In genomic region chrX:154967603-154968002, GRCh38 we compare ENCODE assay signal across 22 cellular contexts. TPM values are rescaled to one million over a fixed set of nuclear protein-coding genes. Genes with fewer than 3 reads are reported as not detected.
DNase-seq lines count a peak whose midpoint lies in the region; ATAC-seq and TF ChIP-seq lines count a peak whose summit lies in the region.
"Had no signal": no experiment of that assay in that cellular context is flagged by ENCODE, and none has a peak within 500 bp of the region (broad histone marks: within the 10 kb centered on the region; RNA-seq: fewer than 3 reads in every experiment).

No MANE protein-coding gene starts in this region.

- no peaks in the 10 kb centered on the region for H4K20me1 ChIP-seq in GM23338 (replicated peaks; ENCODE audit: insufficient read depth)

- ATAC-seq in RWPE2 (ENCODE audit: low read depth): peak; percentile 53; the same call in 2 of the 3 replicates
- ATAC-seq in GM23338: no peak
- ATAC-seq in HG02571 (IDR thresholded peaks at IDR 0.05; ENCODE audit: unreplicated experiment): no peak
- ATAC-seq: activated T-cell treated with anti-CD3 and anti-CD28 coated beads, Interleukin-2, amount 50 U/mL, for 72 hours; heart left ventricle; left lobe of liver; T-cell had no signal

- peaks cover 6% of the 10 kb centered on the region for H3K4me1 ChIP-seq in RWPE2 (ENCODE audit: insufficient read depth, poor library complexity, severe bottlenecking)
- no peaks in the 10 kb centered on the region for H3K4me1 ChIP-seq in GM23338 (ENCODE audit: insufficient read depth)
- H3K4me1 ChIP-seq: ascending aorta, heart left ventricle, spleen had no signal

- DNase-seq in DMS53 (lab: John Stamatoyannopoulos, UW): peak; percentile 19
- no peak for DNase-seq in DMS53 treated with DMSO at 0.1 percent for 48 hours (lab: John Stamatoyannopoulos, UW; ENCODE audit: unreplicated experiment)
- no peak for DNase-seq in RWPE2 (ENCODE audit: low spot score)
- DNase-seq in foreskin fibroblast: peak; percentile 2
- no peak for DNase-seq in GM23338 (ENCODE audit: low spot score)
- no peak for DNase-seq in mesenteric fat pad (ENCODE audit: low spot score)
- DNase-seq in activated CD8-positive, alpha-beta memory T cell treated with anti-CD3 and anti-CD28 coated beads for 24 hours: no peak
- DNase-seq: activated CD4-positive, alpha-beta T cell treated with anti-CD3 and anti-CD28 coated beads for 1 hour; activated naive CD4-positive, alpha-beta T cell treated with anti-CD3 and anti-CD28 coated beads, Interleukin-2, amount 10 ng/mL, durations not matched to agents 7 days and 5 days; activated T-cell treated with anti-CD3 and anti-CD28 coated beads, Interleukin-2, amount 50 U/mL, for 72 hours; effector memory CD4-positive, alpha-beta T cell; heart left ventricle; NCI-H1105 treated with DMSO at 0.1 percent for 48 hours; NCI-H510A treated with DMSO at 0.1 percent for 48 hours; Right ventricle myocardium superior; spleen; T-cell had no signal

- no peak overlapping the region for H3K27ac ChIP-seq in RWPE2 (ENCODE audit: poor library complexity, severe bottlenecking)
- H3K27ac ChIP-seq in GM23338 (ENCODE audit: low read depth): no peak overlapping the region
- H3K27ac ChIP-seq: 22Rv1, ascending aorta, heart left ventricle, spleen had no signal

- TF ChIP-seq CTCF in RWPE2 (IDR thresholded peaks at IDR 0.05; ENCODE audit: poor library complexity, severe bottlenecking): no peak
- no peak for TF ChIP-seq CTCF in foreskin fibroblast (IDR thresholded peaks at IDR 0.05; ENCODE audit: low read depth, low read length)
- no peak for TF ChIP-seq CTCF in GM23338 (conservative IDR thresholded peaks at IDR 0.05; ENCODE audit: low read depth in 2 of 2)

- H3K79me2 ChIP-seq in GM23338 (replicated peaks; ENCODE audit: insufficient read depth): no peaks in the 10 kb centered on the region

- no peak overlapping the region for H3K4me2 ChIP-seq in GM23338

- H3K27me3 Mint-ChIP-seq in GM23338 (ENCODE audit: insufficient read depth, low read depth, poor library complexity): no peaks in the 10 kb centered on the region

- no peak overlapping the region for H3K4me3 Mint-ChIP-seq in GM23338
- H3K4me3 Mint-ChIP-seq: activated naive CD4-positive, alpha-beta T cell treated with anti-CD3 and anti-CD28 coated beads, Interleukin-2, amount 10 ng/mL, durations not matched to agents 7 days and 5 days; activated T-cell treated with anti-CD3 and anti-CD28 coated beads, Interleukin-2, amount 50 U/mL, for 72 hours; neural crest cell; T-cell had no signal

- H3K36me3 ChIP-seq in RWPE2 (ENCODE audit: low read depth) (no peaks in the 10 kb centered on the region), GM23338 (ENCODE audit: insufficient read depth) (no peaks in the 10 kb centered on the region)
- H3K36me3 ChIP-seq: ascending aorta, spleen had no signal

- no peaks in the 10 kb centered on the region for H3K27me3 ChIP-seq in RWPE2 (ENCODE audit: insufficient read depth, poor library complexity, severe bottlenecking)
- H3K27me3 ChIP-seq in GM23338 (ENCODE audit: insufficient read depth): no peaks in the 10 kb centered on the region
- H3K27me3 ChIP-seq: ascending aorta, heart left ventricle, spleen had no signal

- H2AFZ ChIP-seq in GM23338: no peak overlapping the region

- H3F3A ChIP-seq in GM23338 (replicated peaks; ENCODE audit: low read depth): no peaks in the 10 kb centered on the region

- H3K9me3 ChIP-seq in RWPE2 (ENCODE audit: severe bottlenecking): no peaks in the 10 kb centered on the region
- H3K9me3 ChIP-seq: heart left ventricle, spleen had no signal

- H3K36me3 Mint-ChIP-seq in GM23338 (ENCODE audit: low read depth): no peaks in the 10 kb centered on the region
- H3K36me3 Mint-ChIP-seq: activated naive CD4-positive, alpha-beta T cell treated with anti-CD3 and anti-CD28 coated beads, Interleukin-2, amount 10 ng/mL, durations not matched to agents 7 days and 5 days; T-cell had no signal

- H3K9me2 ChIP-seq in GM23338 (ENCODE audit: insufficient read depth): no peaks in the 10 kb centered on the region

- no peaks in the 10 kb centered on the region for H3K9me3 Mint-ChIP-seq in GM23338
- H3K9me3 Mint-ChIP-seq: activated naive CD4-positive, alpha-beta T cell treated with anti-CD3 and anti-CD28 coated beads, Interleukin-2, amount 10 ng/mL, durations not matched to agents 7 days and 5 days; T-cell had no signal

- H3K4me1 Mint-ChIP-seq in GM23338: no peaks in the 10 kb centered on the region
- H3K4me1 Mint-ChIP-seq: activated naive CD4-positive, alpha-beta T cell treated with anti-CD3 and anti-CD28 coated beads, Interleukin-2, amount 10 ng/mL, durations not matched to agents 7 days and 5 days; neural crest cell; T-cell had no signal

- H3K4me3 ChIP-seq in RWPE2 (ENCODE audit: severe bottlenecking): no peak overlapping the region
- no peak overlapping the region for H3K4me3 ChIP-seq in foreskin fibroblast (ENCODE audit: low read depth in 1 of 2, low read length in 2 of 2)
- H3K4me3 ChIP-seq in GM23338: no peak overlapping the region
- H3K4me3 ChIP-seq: ascending aorta, heart left ventricle, spleen had no signal

- H3K27ac Mint-ChIP-seq in GM23338: no peak overlapping the region
- H3K27ac Mint-ChIP-seq: activated naive CD4-positive, alpha-beta T cell treated with anti-CD3 and anti-CD28 coated beads, Interleukin-2, amount 10 ng/mL, durations not matched to agents 7 days and 5 days; activated T-cell treated with anti-CD3 and anti-CD28 coated beads, Interleukin-2, amount 50 U/mL, for 72 hours; T-cell had no signal

TF ChIP-seq in GM23338, 12 proteins besides CTCF, POLR2A, EP300 and RAD21 (continues in another document):
- TF ChIP-seq ZNF462 (CRISPR knock-in tag; IDR thresholded peaks at IDR 0.05) (no peak), NANOG (IDR thresholded peaks at IDR 0.05; ENCODE audit: borderline replicate concordance) (no peak), STAT1 (IDR thresholded peaks at IDR 0.05; ENCODE audit: unreplicated experiment) (no peak), EZH2 (IDR thresholded peaks at IDR 0.05; ENCODE audit: low read depth, unreplicated experiment) (no peak), CREB1 (CRISPR knock-in tag; IDR thresholded peaks at IDR 0.05; ENCODE audit: low read depth) (no peak)

RNA-seq across cellular contexts. Expression of gene F8, which starts 54.9 kb away (rescaled TPM):
- total RNA-seq in GM23338 (2014; rRNA removed; shearing (Covaris generic)): 1.8 and 2.9 TPM in 2 replicates
- 0.63 and 0.70 TPM in 2 replicates for polyA plus RNA-seq in GM23338 (2016; fragmentation: Nextera tagmentation; extraction: Ambion mirVana)
- 43.5 TPM for total RNA-seq in mesenteric fat pad

RNA-seq across cellular contexts. Expression of gene FUNDC2, which starts 59.0 kb away (rescaled TPM):
- total RNA-seq in GM23338 (2014; rRNA removed; shearing (Covaris generic)): 26.3 and 28.6 TPM in 2 replicates
- 51.6 and 58.5 TPM in 2 replicates for polyA plus RNA-seq in GM23338 (2016; fragmentation: Nextera tagmentation; extraction: Ambion mirVana)
- total RNA-seq in mesenteric fat pad: 116 TPM

Comparison
In these comparisons a context has a peak if more than half of its experiments do, and no peak if none do; other contexts are left out.
1. DNase-seq: peak in DMS53 (single experiment) and foreskin fibroblast (2 of 2); none in DMS53 treated with DMSO at 0.1 percent for 48 hours (single experiment), RWPE2 (single experiment), GM23338 (single experiment), mesenteric fat pad (single experiment) and activated CD8-positive, alpha-beta memory T cell treated with anti-CD3 and anti-CD28 coated beads for 24 hours (single experiment).
2. RNA of gene F8, which starts 54.9 kb away (total RNA-seq): 43.5 TPM in mesenteric fat pad (single experiment); 1.8 to 2.9 TPM in GM23338; every median in the first group is over 10 times any median in the second.